Comparison of ENCODE assay signal across 17 cellular contexts in genomic region chr12:25423355-25423754, GRCh38.
"Had no signal": no experiment of that assay in that cellular context is flagged by ENCODE, and none has a peak within 500 bp of the region (broad histone marks: within the 10 kb centered on the region; RNA-seq: fewer than 3 reads in every experiment).

No MANE protein-coding gene starts in this region.

- H3K36me3 ChIP-seq: spleen had no signal

- H3K4me3 ChIP-seq: SK-N-MC, spleen had no signal

- H3K4me1 ChIP-seq: parathyroid adenoma, spleen had no signal

- DNase-seq: activated CD4-positive, alpha-beta T cell treated with anti-CD3 and anti-CD28 coated beads for 36 hours; activated naive CD4-positive, alpha-beta T cell treated with Interleukin-2 at 50 U/mL for 16 hours; activated naive CD8-positive, alpha-beta T cell treated with anti-CD3 and anti-CD28 coated beads, Interleukin-2, amount 50 U/mL, for 24 hours; erythroblast; glutamatergic neuron; immature natural killer cell; retina; spleen; stimulated activated CD4-positive, alpha-beta T cell treated with anti-CD3 and anti-CD28 coated beads, Interleukin-1b, Interleukin-23, amount 100 ng/mL, for 48 hours; T-cell; T1000; trophoblast cell had no signal

- H3K9ac ChIP-seq: parathyroid adenoma had no signal

- H3K27me3 ChIP-seq: spleen had no signal

- H3K27ac ChIP-seq: parathyroid adenoma, SK-N-MC, spleen, VCaP had no signal

- H3K9me3 ChIP-seq: spleen had no signal

- ATAC-seq: activated CD4-positive, alpha-beta T cell treated with anti-CD3 and anti-CD28 coated beads for 36 hours; activated naive CD8-positive, alpha-beta T cell treated with anti-CD3 and anti-CD28 coated beads, Interleukin-2, amount 50 U/mL, for 24 hours; left lobe of liver; stimulated activated memory B cell treated with anti-CD40 and anti-IgM and Interleukin-4, amounts not matched to agents 10 μg/mL and 1 μg/mL and 100 μg/mL, for 72 hours; T-cell had no signal
